1 cellular context compared by ENCODE assay signal in the genomic region with DNA sequence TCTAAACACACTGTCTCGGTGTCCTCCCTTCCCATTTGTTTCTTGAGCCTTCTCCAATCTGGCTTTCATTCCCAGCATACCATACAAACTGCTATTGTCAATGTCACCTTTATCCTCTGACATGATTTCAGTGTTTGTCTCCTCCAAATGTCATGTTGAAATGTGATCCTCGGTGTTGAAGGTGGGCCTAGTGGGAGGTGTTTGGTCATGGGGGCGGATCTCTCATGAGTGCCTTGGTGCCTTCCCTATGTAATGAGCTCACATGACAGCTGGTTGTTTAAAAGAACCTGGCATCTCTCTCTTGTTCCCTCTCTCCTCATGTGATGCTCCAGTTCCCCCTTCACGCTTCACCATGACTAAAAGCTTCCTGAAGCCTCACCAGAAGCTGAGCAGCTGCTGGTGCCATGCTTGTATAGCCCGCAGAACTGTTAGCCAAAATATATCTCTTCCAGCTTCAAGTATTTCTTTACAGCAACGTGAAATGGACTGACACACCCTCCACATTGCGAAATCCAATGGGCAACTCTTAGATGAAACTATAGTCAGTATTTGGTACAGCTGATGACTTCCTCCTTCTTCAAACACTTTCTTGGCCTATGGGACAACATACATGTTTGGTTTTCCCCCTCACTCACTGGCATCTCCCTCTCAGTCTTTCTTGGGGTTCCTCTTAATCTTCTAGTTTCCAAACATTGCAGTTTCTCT.
TF ChIP-seq lines count a peak whose summit lies in the region.

No MANE protein-coding gene starts in this region.

TF ChIP-seq in H1, 55 proteins besides CTCF, POLR2A, EP300 and RAD21:
- TF ChIP-seq SIX5 (IDR thresholded peaks at IDR 0.05; ENCODE audit: low read depth, low read length) = no peak
- TF ChIP-seq CBX5 (IDR thresholded peaks at IDR 0.05; ENCODE audit: low read depth, low read length) = no peak
- TF ChIP-seq EZH2 (IDR thresholded peaks at IDR 0.05; ENCODE audit: low read depth, low read length, severe bottlenecking) = no peak
- peak; percentile 52; the same call in 1 of the 2 replicates for TF ChIP-seq CEBPB (IDR thresholded peaks at IDR 0.05; ENCODE audit: low read depth, low read length)
